Comparison of ENCODE assay signal across 1 cellular context in genomic region chr16:47666434-47666833, GRCh38.
TF ChIP-seq lines count a peak whose summit lies in the region.

No MANE protein-coding gene starts in this region.

TF ChIP-seq in WTC11, 78 proteins besides CTCF, POLR2A, EP300 and RAD21 (continued from another document):
- TF ChIP-seq STAT6 (CRISPR knock-in tag; conservative IDR thresholded peaks at IDR 0.05; ENCODE audit: low read depth) = no peak
- no peak for TF ChIP-seq JUN (CRISPR knock-in tag; IDR thresholded peaks at IDR 0.05)
- TF ChIP-seq ZBTB43 (CRISPR knock-in tag; IDR thresholded peaks at IDR 0.05) = no peak
- TF ChIP-seq ZNF396 (CRISPR knock-in tag; IDR thresholded peaks at IDR 0.05; ENCODE audit: borderline replicate concordance) = no peak
- no peak for TF ChIP-seq E2F4 (CRISPR knock-in tag; IDR thresholded peaks at IDR 0.05; ENCODE audit: borderline replicate concordance, low read depth)
- TF ChIP-seq GTF2I (CRISPR knock-in tag; conservative IDR thresholded peaks at IDR 0.05) = no peak
- TF ChIP-seq TCF7 (CRISPR knock-in tag; IDR thresholded peaks at IDR 0.05; ENCODE audit: low read depth) = no peak
